1 cellular context compared by ENCODE assay signal in the genomic region with DNA sequence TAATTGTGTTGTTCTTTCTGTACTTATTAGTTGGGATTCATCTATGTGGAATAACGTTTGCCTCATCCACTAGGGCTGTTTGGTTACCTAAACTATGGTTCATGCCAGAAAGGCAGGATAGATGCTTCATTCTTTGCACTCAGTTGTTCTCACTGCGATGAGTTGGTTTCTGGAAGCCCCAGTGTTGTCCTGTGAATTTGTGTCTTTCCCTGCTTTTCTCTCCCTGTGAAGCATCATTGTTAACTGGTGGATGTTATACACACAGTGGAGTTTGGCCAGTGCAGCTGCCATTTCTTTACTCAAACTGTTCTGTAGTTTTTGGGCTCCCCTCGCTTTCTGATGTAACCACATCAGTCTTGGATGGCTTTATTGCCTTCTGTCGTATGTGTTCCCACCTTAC.
TF ChIP-seq lines count a peak whose summit lies in the region.

No MANE protein-coding gene starts in this region.

TF ChIP-seq in GM23338, 12 proteins besides CTCF, POLR2A, EP300 and RAD21 (continued from another document):
- TF ChIP-seq, protein P1, sequence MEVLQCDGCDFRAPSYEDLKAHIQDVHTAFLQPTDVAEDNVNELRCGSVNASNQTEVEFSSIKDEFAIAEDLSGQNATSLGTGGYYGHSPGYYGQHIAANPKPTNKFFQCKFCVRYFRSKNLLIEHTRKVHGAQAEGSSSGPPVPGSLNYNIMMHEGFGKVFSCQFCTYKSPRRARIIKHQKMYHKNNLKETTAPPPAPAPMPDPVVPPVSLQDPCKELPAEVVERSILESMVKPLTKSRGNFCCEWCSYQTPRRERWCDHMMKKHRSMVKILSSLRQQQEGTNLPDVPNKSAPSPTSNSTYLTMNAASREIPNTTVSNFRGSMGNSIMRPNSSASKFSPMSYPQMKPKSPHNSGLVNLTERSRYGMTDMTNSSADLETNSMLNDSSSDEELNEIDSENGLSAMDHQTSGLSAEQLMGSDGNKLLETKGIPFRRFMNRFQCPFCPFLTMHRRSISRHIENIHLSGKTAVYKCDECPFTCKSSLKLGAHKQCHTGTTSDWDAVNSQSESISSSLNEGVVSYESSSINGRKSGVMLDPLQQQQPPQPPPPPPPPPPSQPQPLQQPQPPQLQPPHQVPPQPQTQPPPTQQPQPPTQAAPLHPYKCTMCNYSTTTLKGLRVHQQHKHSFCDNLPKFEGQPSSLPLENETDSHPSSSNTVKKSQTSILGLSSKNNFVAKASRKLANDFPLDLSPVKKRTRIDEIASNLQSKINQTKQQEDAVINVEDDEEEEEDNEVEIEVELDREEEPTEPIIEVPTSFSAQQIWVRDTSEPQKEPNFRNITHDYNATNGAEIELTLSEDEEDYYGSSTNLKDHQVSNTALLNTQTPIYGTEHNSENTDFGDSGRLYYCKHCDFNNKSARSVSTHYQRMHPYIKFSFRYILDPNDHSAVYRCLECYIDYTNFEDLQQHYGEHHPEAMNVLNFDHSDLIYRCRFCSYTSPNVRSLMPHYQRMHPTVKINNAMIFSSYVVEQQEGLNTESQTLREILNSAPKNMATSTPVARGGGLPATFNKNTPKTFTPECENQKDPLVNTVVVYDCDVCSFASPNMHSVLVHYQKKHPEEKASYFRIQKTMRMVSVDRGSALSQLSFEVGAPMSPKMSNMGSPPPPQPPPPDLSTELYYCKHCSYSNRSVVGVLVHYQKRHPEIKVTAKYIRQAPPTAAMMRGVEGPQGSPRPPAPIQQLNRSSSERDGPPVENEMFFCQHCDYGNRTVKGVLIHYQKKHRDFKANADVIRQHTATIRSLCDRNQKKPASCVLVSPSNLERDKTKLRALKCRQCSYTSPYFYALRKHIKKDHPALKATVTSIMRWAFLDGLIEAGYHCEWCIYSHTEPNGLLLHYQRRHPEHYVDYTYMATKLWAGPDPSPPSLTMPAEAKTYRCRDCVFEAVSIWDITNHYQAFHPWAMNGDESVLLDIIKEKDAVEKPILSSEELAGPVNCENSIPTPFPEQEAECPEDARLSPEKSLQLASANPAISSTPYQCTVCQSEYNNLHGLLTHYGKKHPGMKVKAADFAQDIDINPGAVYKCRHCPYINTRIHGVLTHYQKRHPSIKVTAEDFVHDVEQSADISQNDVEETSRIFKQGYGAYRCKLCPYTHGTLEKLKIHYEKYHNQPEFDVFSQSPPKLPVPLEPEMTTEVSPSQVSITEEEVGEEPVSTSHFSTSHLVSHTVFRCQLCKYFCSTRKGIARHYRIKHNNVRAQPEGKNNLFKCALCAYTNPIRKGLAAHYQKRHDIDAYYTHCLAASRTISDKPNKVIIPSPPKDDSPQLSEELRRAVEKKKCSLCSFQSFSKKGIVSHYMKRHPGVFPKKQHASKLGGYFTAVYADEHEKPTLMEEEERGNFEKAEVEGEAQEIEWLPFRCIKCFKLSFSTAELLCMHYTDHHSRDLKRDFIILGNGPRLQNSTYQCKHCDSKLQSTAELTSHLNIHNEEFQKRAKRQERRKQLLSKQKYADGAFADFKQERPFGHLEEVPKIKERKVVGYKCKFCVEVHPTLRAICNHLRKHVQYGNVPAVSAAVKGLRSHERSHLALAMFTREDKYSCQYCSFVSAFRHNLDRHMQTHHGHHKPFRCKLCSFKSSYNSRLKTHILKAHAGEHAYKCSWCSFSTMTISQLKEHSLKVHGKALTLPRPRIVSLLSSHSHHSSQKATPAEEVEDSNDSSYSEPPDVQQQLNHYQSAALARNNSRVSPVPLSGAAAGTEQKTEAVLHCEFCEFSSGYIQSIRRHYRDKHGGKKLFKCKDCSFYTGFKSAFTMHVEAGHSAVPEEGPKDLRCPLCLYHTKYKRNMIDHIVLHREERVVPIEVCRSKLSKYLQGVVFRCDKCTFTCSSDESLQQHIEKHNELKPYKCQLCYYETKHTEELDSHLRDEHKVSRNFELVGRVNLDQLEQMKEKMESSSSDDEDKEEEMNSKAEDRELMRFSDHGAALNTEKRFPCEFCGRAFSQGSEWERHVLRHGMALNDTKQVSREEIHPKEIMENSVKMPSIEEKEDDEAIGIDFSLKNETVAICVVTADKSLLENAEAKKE (CRISPR knock-in tag; IDR thresholded peaks at IDR 0.05), result no peak
- no peak for TF ChIP-seq NANOG (IDR thresholded peaks at IDR 0.05; ENCODE audit: borderline replicate concordance)
- TF ChIP-seq ZNF114 (CRISPR knock-in tag; IDR thresholded peaks at IDR 0.05), result no peak
- TF ChIP-seq, protein P2, sequence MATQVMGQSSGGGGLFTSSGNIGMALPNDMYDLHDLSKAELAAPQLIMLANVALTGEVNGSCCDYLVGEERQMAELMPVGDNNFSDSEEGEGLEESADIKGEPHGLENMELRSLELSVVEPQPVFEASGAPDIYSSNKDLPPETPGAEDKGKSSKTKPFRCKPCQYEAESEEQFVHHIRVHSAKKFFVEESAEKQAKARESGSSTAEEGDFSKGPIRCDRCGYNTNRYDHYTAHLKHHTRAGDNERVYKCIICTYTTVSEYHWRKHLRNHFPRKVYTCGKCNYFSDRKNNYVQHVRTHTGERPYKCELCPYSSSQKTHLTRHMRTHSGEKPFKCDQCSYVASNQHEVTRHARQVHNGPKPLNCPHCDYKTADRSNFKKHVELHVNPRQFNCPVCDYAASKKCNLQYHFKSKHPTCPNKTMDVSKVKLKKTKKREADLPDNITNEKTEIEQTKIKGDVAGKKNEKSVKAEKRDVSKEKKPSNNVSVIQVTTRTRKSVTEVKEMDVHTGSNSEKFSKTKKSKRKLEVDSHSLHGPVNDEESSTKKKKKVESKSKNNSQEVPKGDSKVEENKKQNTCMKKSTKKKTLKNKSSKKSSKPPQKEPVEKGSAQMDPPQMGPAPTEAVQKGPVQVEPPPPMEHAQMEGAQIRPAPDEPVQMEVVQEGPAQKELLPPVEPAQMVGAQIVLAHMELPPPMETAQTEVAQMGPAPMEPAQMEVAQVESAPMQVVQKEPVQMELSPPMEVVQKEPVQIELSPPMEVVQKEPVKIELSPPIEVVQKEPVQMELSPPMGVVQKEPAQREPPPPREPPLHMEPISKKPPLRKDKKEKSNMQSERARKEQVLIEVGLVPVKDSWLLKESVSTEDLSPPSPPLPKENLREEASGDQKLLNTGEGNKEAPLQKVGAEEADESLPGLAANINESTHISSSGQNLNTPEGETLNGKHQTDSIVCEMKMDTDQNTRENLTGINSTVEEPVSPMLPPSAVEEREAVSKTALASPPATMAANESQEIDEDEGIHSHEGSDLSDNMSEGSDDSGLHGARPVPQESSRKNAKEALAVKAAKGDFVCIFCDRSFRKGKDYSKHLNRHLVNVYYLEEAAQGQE (IDR thresholded peaks at IDR 0.05; ENCODE audit: unreplicated experiment), result no peak
